9 cellular contexts compared by ENCODE assay signal in genomic region chr1:179815642-179816041, GRCh38.
DNase-seq lines count a peak whose midpoint lies in the region; ATAC-seq and TF ChIP-seq lines count a peak whose summit lies in the region.
"Had no signal": no experiment of that assay in that cellular context is flagged by ENCODE, and none has a peak within 500 bp of the region (broad histone marks: within the 10 kb centered on the region; RNA-seq: fewer than 3 reads in every experiment).

No MANE protein-coding gene starts in this region.

- no peak overlapping the region for H3K27ac Mint-ChIP-seq in neural crest cell (ENCODE audit: unreplicated experiment)

- H3K36me3 ChIP-seq in BLaER1 treated with 17β-estradiol and CSF1 and Interleukin-3, amounts not matched to agents 10 nM and 100 nM = no peaks in the 10 kb centered on the region
- H3K36me3 ChIP-seq in IMR-90 (ENCODE audit: control insufficient read depth, insufficient read depth, low read length) = no peaks in the 10 kb centered on the region
- H3K36me3 ChIP-seq: gastroesophageal sphincter had no signal

- peak overlapping the region; percentile 55 to 73 (median 60) for H3K4me3 ChIP-seq in BLaER1 treated with 17β-estradiol and CSF1 and Interleukin-3, amounts not matched to agents 10 nM and 100 nM
- no peak overlapping the region; the same call in 1 of the 2 replicates for H3K4me3 ChIP-seq in IMR-90 (ENCODE audit: insufficient read depth, low read depth, low read length)

- H3K9ac ChIP-seq in BLaER1 treated with 17β-estradiol and CSF1 and Interleukin-3, amounts not matched to agents 10 nM and 100 nM = peak overlapping the region in 9 of 11 experiments; percentile 25 to 65 (median 58); a peak in 12 of 22 replicates
- H3K9ac ChIP-seq in IMR-90 (ENCODE audit: low read depth, low read length) = no peak overlapping the region

- H3K79me1 ChIP-seq in IMR-90 (ENCODE audit: low read depth in 1 of 2, low read length in 2 of 2) = no peaks in the 10 kb centered on the region

- no peak overlapping the region for H2BK15ac ChIP-seq in IMR-90 (ENCODE audit: low read depth, low read length)

- no peak for TF ChIP-seq RAD21 in IMR-90 (IDR thresholded peaks at IDR 0.05; ENCODE audit: low read length)

- no peak overlapping the region for H2BK20ac ChIP-seq in IMR-90 (ENCODE audit: low read depth, low read length)

- intact Hi-C loops in IMR-90 (cut with micrococcal nuclease) = no loop called here

- dilution Hi-C loops in IMR-90 (cut with HindIII; ENCODE audit: low sequenced_read_pairs, unreplicated experiment) = no loop called here

- WGBS in IMR-90 (ENCODE audit: extremely low coverage in 2 of 2, insufficient read length in 1 of 2), 2 experiments = 80% methylated on average over 1 of the region's 5 CpGs; no CpG with 5 or more reads in 1 of the 2 experiments

- no peak overlapping the region for H2BK5ac ChIP-seq in IMR-90 (ENCODE audit: low read depth, low read length, poor library complexity, severe bottlenecking)

- H3K9me3 ChIP-seq in BLaER1 treated with 17β-estradiol and CSF1 and Interleukin-3, amounts not matched to agents 10 nM and 100 nM (replicated peaks in 1 of 11) = no peaks in the 10 kb centered on the region
- H3K9me3 ChIP-seq in IMR-90 (ENCODE audit: control insufficient read depth, insufficient read depth, low read length) = no peaks in the 10 kb centered on the region
- H3K9me3 ChIP-seq: gastroesophageal sphincter had no signal

- DNase-seq in IMR-90 = no peak
- DNase-seq in cerebellar cortex (ENCODE audit: low spot score) = peak; percentile 11
- no peak for DNase-seq in neural crest cell (ENCODE audit: low read depth, low spot score)
- DNase-seq in COLO829 (ENCODE audit: low spot score) = no peak
- no peak for DNase-seq in cerebellar nuclear complex (lab: John Stamatoyannopoulos, UW)

- H3K14ac ChIP-seq in IMR-90 (replicated peaks; ENCODE audit: low read depth, low read length) = no peak overlapping the region

- peak overlapping the region; percentile 88 for H3K4me3 Mint-ChIP-seq in neural crest cell

- H4K5ac ChIP-seq in IMR-90 (ENCODE audit: low read depth, low read length) = no peak overlapping the region

- TF ChIP-seq POLR2A in IMR-90 (IDR thresholded peaks at IDR 0.05; ENCODE audit: low read depth, low read length) = no peak

- in situ Hi-C loops in IMR-90 (cut with MboI; ENCODE audit: low sequenced_read_pairs) = loop anchor here (25.0 kb wide), 1 partner anchor 578 kb away; the partner anchor contains the start of gene ABL2

- H3K4me1 Mint-ChIP-seq in neural crest cell = peaks cover 30% of the 10 kb centered on the region

- BruUV-seq in IMR-90 (replicated peaks; lab: Mats Ljungman, UMichigan) = no TSS peak

- ATAC-seq in IMR-90 (ENCODE audit: low read depth) (no peak), GM21390 (IDR thresholded peaks at IDR 0.05; ENCODE audit: unreplicated experiment) (no peak), GM18858 (IDR thresholded peaks at IDR 0.05; ENCODE audit: unreplicated experiment) (no peak)

- POLR2A ChIA-PET in IMR-90 (lab: Charles Lee; ENCODE audit: unreplicated experiment) = no interaction called here

- H4K20me1 ChIP-seq in BLaER1 treated with 17β-estradiol and CSF1 and Interleukin-3, amounts not matched to agents 10 nM and 100 nM = no peaks in the 10 kb centered on the region
- H4K20me1 ChIP-seq in IMR-90 (ENCODE audit: insufficient read depth, low read length) = no peaks in the 10 kb centered on the region

- H3K27me3 ChIP-seq in BLaER1 treated with 17β-estradiol and CSF1 and Interleukin-3, amounts not matched to agents 10 nM and 100 nM = peaks cover 0 to 9% (median 0%) of the 10 kb centered on the region in 11 experiments; a peak in 5 of 22 replicates
- H3K27me3 ChIP-seq in IMR-90 (ENCODE audit: control insufficient read depth, insufficient read depth, low read length) = peaks cover 25% of the 10 kb centered on the region

- H3K18ac ChIP-seq in IMR-90 (ENCODE audit: low read depth, low read length) = no peak overlapping the region

- peaks cover 0 to 26% (median 17%) of the 10 kb centered on the region in 10 experiments; a peak in 17 of 20 replicates for H3K4me1 ChIP-seq in BLaER1 treated with 17β-estradiol and CSF1 and Interleukin-3, amounts not matched to agents 10 nM and 100 nM
- peaks cover 22% of the 10 kb centered on the region for H3K4me1 ChIP-seq in IMR-90 (ENCODE audit: control insufficient read depth, insufficient read depth, low read length)

- no peak overlapping the region for H2AK5ac ChIP-seq in IMR-90 (ENCODE audit: low read depth, low read length)

- no peak overlapping the region for H4K91ac ChIP-seq in IMR-90 (ENCODE audit: insufficient read depth, low read depth, low read length)

- H3K56ac ChIP-seq in IMR-90 (ENCODE audit: extremely low read depth, insufficient read depth, low read length) = no peak overlapping the region

- no peak overlapping the region for H4K8ac ChIP-seq in IMR-90 (ENCODE audit: low read depth in 2 of 2, low read length in 2 of 2)

- peaks cover 5% of the 10 kb centered on the region; the same call in 1 of the 2 replicates for H3K9me1 ChIP-seq in IMR-90 (ENCODE audit: insufficient read depth, low read length)

- H3K36me3 Mint-ChIP-seq in neural crest cell (ENCODE audit: low read depth) = no peaks in the 10 kb centered on the region

- no peak overlapping the region for H2BK120ac ChIP-seq in IMR-90 (ENCODE audit: low read depth, low read length)

- peak overlapping the region; percentile 93 to 99 (median 96) for H3K4me2 ChIP-seq in BLaER1 treated with 17β-estradiol and CSF1 and Interleukin-3, amounts not matched to agents 10 nM and 100 nM
- peak overlapping the region; percentile 96 for H3K4me2 ChIP-seq in IMR-90 (ENCODE audit: low read depth, low read length)

- no peak overlapping the region for H3K27ac ChIP-seq in BLaER1 treated with 17β-estradiol and CSF1 and Interleukin-3, amounts not matched to agents 10 nM and 100 nM
- H3K27ac ChIP-seq in IMR-90 (ENCODE audit: insufficient read depth, low read length) = no peak overlapping the region

- no peak overlapping the region for H2AK9ac ChIP-seq in IMR-90 (replicated peaks; ENCODE audit: low read depth, low read length, poor library complexity)

- TF ChIP-seq CTCF in IMR-90 (conservative IDR thresholded peaks at IDR 0.05; ENCODE audit: low read depth, low read length) (no peak), neural crest cell (conservative IDR thresholded peaks at IDR 0.05) (no peak)

- peak overlapping the region; percentile 98 for H2AFZ ChIP-seq in IMR-90 (replicated peaks; ENCODE audit: low read length, poor library complexity)

- H3K23ac ChIP-seq in IMR-90 (ENCODE audit: low read depth, low read length) = no peak overlapping the region

- no peak overlapping the region for H3K4ac ChIP-seq in IMR-90 (ENCODE audit: low read depth, low read length)

- H3K9me3 Mint-ChIP-seq in neural crest cell = no peaks in the 10 kb centered on the region

- CTCF ChIA-PET in IMR-90 (lab: Yijun Ruan, JAX) = interaction anchor here (0.6 to 6.2 kb wide), 11 partner anchors 12 to 1069 kb away, joined by 3 to 104 read pairs (median 5); no protein-coding TSS in a partner anchor

- peaks cover 44% of the 10 kb centered on the region for H3K27me3 Mint-ChIP-seq in neural crest cell (ENCODE audit: low read depth)

TF ChIP-seq in IMR-90, 13 proteins besides CTCF, POLR2A, EP300 and RAD21:
- TF ChIP-seq SMC3 (IDR thresholded peaks at IDR 0.05; ENCODE audit: low read depth, low read length) = no peak
- TF ChIP-seq RFX5 (IDR thresholded peaks at IDR 0.05; ENCODE audit: low read depth, low read length) = no peak
- no peak for TF ChIP-seq MAFK (IDR thresholded peaks at IDR 0.05; ENCODE audit: low read depth, low read length)
- TF ChIP-seq RCOR1 (IDR thresholded peaks at IDR 0.05; ENCODE audit: insufficient replicate concordance, low read length) = no peak
- no peak for TF ChIP-seq FOS (IDR thresholded peaks at IDR 0.05; ENCODE audit: low read depth, low read length)
- TF ChIP-seq CHD1 (IDR thresholded peaks at IDR 0.05; ENCODE audit: low read depth, low read length) = no peak
- TF ChIP-seq NFE2L2 (IDR thresholded peaks at IDR 0.05; ENCODE audit: low read depth, low read length) = no peak
- TF ChIP-seq ELK1 (IDR thresholded peaks at IDR 0.05; ENCODE audit: borderline replicate concordance, low read depth, low read length) = no peak
- TF ChIP-seq MAZ (IDR thresholded peaks at IDR 0.05; ENCODE audit: borderline replicate concordance, low read depth, low read length) = no peak
- TF ChIP-seq USF2 (IDR thresholded peaks at IDR 0.05; ENCODE audit: low read depth, low read length) = no peak
- no peak for TF ChIP-seq CEBPB (IDR thresholded peaks at IDR 0.05; ENCODE audit: low read depth, low read length)
- TF ChIP-seq BHLHE40 (IDR thresholded peaks at IDR 0.05; ENCODE audit: low read depth, low read length) = no peak
- no peak for TF ChIP-seq MXI1 (IDR thresholded peaks at IDR 0.05; ENCODE audit: borderline replicate concordance, low read depth, low read length)
TF ChIP-seq in IMR-90: peak in this region for 0.
